ENCODE assay signal across 20 cellular contexts in the genomic region with DNA sequence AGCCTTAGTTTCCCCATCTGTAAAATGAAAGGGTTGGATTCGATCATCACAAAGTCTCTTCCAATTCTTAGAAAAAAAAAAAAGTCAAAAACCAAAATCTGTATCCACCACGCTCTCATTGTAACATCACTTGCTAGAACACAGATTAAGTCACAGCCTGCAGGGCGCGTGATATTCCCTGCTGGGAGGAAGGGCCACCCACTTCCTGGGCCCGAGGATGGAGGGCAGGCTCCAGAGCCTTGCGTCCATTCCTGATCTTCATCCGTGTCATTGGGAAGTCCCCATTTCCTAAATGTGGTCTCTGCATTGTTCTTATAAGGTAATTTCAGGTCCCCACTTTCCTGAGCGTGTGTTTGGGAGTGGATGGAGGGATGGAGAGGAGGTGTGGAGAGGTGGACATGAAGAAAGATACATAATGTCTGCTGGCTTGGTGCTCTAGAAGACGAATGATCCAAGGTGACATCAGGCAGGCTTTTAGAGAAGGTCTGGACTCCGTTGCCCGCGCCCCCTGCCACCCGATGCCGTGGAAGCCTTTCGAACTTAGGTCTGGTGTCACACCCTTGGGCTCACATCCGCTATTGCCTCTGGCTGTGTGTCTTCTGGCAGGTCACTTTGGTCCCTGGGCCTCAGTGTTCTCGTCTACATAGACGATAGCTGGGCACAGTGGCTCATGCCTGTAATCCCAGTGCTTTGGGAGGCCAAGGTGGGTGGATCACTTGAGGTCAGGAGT. TPM values are rescaled to one million over a fixed set of nuclear protein-coding genes. Genes with fewer than 3 reads are reported as not detected.
A peak's percentile ranks its signal among the peaks of the same experiment; 100 is the strongest.
DNase-seq lines count a peak whose midpoint lies in the region; ATAC-seq, FAIRE-seq and TF ChIP-seq lines count a peak whose summit lies in the region.
"Had no signal": no experiment of that assay in that cellular context is flagged by ENCODE, and none has a peak within 500 bp of the region (broad histone marks: within the 10 kb centered on the region; RNA-seq: fewer than 3 reads in every experiment).

No MANE protein-coding gene starts in this region.

- H3K79me1 ChIP-seq in neuronal stem cell (ENCODE audit: low read depth, low read length), result no peaks in the 10 kb centered on the region

- H2AK5ac ChIP-seq in neuronal stem cell (ENCODE audit: low read depth, low read length), result no peak overlapping the region

- H3K14ac ChIP-seq in neuronal stem cell (ENCODE audit: low read length), result no peak overlapping the region

- H2BK15ac ChIP-seq in neuronal stem cell (ENCODE audit: low read length), result no peak overlapping the region

- H3K4me3 Mint-ChIP-seq in GM23338, result no peak overlapping the region
- H3K4me3 Mint-ChIP-seq: CD4-positive, alpha-beta memory T cell had no signal

- no peak overlapping the region for H3K4me2 ChIP-seq in GM23338
- no peak overlapping the region for H3K4me2 ChIP-seq in neuronal stem cell (ENCODE audit: insufficient read depth, low read length, poor library complexity, severe bottlenecking)

- no peaks in the 10 kb centered on the region for H3K36me3 Mint-ChIP-seq in GM23338 (ENCODE audit: low read depth)
- H3K36me3 Mint-ChIP-seq: CD4-positive, alpha-beta memory T cell had no signal

- ATAC-seq in GM23338, result no peak
- ATAC-seq in GM21825 (IDR thresholded peaks at IDR 0.05; ENCODE audit: unreplicated experiment), result no peak
- no peak for ATAC-seq in GM21528 (IDR thresholded peaks at IDR 0.05; ENCODE audit: low FRiP score, unreplicated experiment)

- intact Hi-C loops in tibial artery (cut with DNase I; ENCODE audit: low total_unique reads), result no loop called here

- H3K23ac ChIP-seq in neuronal stem cell (ENCODE audit: low read depth, low read length, poor library complexity), result peak overlapping the region; percentile 23

- no peak overlapping the region for H3K4me3 ChIP-seq in GM23338
- H3K4me3 ChIP-seq in neuronal stem cell (ENCODE audit: low read length in 2 of 2), result no peak overlapping the region
- H3K4me3 ChIP-seq in tibial artery, result no peak overlapping the region

- no peak for FAIRE-seq in D721Med (lab: Jason Lieb, UNC)
- FAIRE-seq: A204.1, G401.6, GM12891, GM19239 had no signal

- H2AFZ ChIP-seq in GM23338 (peak overlapping the region; percentile 80; the same call in 1 of the 2 replicates), neuronal stem cell (ENCODE audit: low read length) (no peak overlapping the region)

- WGBS in neuronal stem cell (ENCODE audit: extremely low coverage in 2 of 2, insufficient read length in 2 of 2, insufficient replicate concordance in 1 of 2), 2 donors, result no CpG with 5 or more reads among the region's 18 CpGs

- H4K8ac ChIP-seq in neuronal stem cell (ENCODE audit: low read depth, low read length), result no peak overlapping the region

- no peak overlapping the region for H2BK12ac ChIP-seq in neuronal stem cell (ENCODE audit: low read length)

- H3K4ac ChIP-seq in neuronal stem cell (ENCODE audit: low read length), result no peak overlapping the region

- DNase-seq in GM23338 (ENCODE audit: low spot score) (no peak), neuronal stem cell (ENCODE audit: low spot score) (no peak), tibial artery (no peak), D721Med (ENCODE audit: insufficient read length, low spot score) (no peak), NCI-H748 (lab: John Stamatoyannopoulos, UW; ENCODE audit: unreplicated experiment) (no peak)
- DNase-seq: BE2C; CD4-positive, alpha-beta memory T cell; DMS153; DMS79 treated with DMSO at 0.1 percent for 48 hours; EL; HCEC 1CT had no signal

- H3K27me3 Mint-ChIP-seq in GM23338 (ENCODE audit: insufficient read depth, low read depth, poor library complexity), result peaks cover 3% of the 10 kb centered on the region

- no peak overlapping the region; the same call in 1 of the 2 replicates for H3K27ac Mint-ChIP-seq in GM23338
- H3K27ac Mint-ChIP-seq: CD4-positive, alpha-beta memory T cell had no signal

- H3K9me2 ChIP-seq in GM23338 (ENCODE audit: insufficient read depth), result 0 out of 2 replicates have a peak, but pooled peaks cover 6% of the 10 kb centered on the region

- no peak overlapping the region for H3K9ac ChIP-seq in neuronal stem cell (ENCODE audit: low read depth, low read length, poor library complexity)

- H3K9me3 ChIP-seq in neuronal stem cell (replicated peaks in 1 of 2; ENCODE audit: control insufficient read depth in 2 of 2, insufficient read depth in 1 of 2, low read depth in 1 of 2, low read length in 2 of 2), result peaks cover 0 to 2% of the 10 kb centered on the region in 2 donors
- H3K9me3 ChIP-seq in tibial artery, result no peaks in the 10 kb centered on the region
- H3K9me3 ChIP-seq: BE2C had no signal

- no peaks in the 10 kb centered on the region for H3K9me3 Mint-ChIP-seq in GM23338
- H3K9me3 Mint-ChIP-seq: CD4-positive, alpha-beta memory T cell had no signal

- no peak overlapping the region for H3K18ac ChIP-seq in neuronal stem cell (ENCODE audit: low read length)

- H3K36me3 ChIP-seq in GM23338 (ENCODE audit: insufficient read depth), result no peaks in the 10 kb centered on the region
- no peaks in the 10 kb centered on the region for H3K36me3 ChIP-seq in neuronal stem cell (replicated peaks in 1 of 2; ENCODE audit: control insufficient read depth in 2 of 2, insufficient read depth in 2 of 2, low read length in 2 of 2)
- H3K36me3 ChIP-seq in tibial artery, result no peaks in the 10 kb centered on the region
- H3K36me3 ChIP-seq: BE2C had no signal

- no peak overlapping the region for H2BK120ac ChIP-seq in neuronal stem cell (ENCODE audit: low read depth, low read length)

- no peak for TF ChIP-seq CTCF in GM23338 (conservative IDR thresholded peaks at IDR 0.05; ENCODE audit: low read depth in 2 of 2)
- TF ChIP-seq CTCF in tibial artery (IDR thresholded peaks at IDR 0.05), result no peak
- no peak for TF ChIP-seq CTCF in D721Med (IDR thresholded peaks at IDR 0.05; ENCODE audit: insufficient read depth, missing control alignments)

- no peaks in the 10 kb centered on the region for H3K79me2 ChIP-seq in GM23338 (replicated peaks; ENCODE audit: insufficient read depth)

- H3K27ac ChIP-seq in GM23338 (ENCODE audit: low read depth) (no peak overlapping the region), cingulate gyrus (ENCODE audit: low read depth, low read length) (peak overlapping the region; percentile 23), neuronal stem cell (replicated peaks; ENCODE audit: low read length) (no peak overlapping the region), tibial artery (peak overlapping the region; percentile 45 to 65)
- H3K27ac ChIP-seq: C4-2B, HL-60 had no signal

- no peak overlapping the region for H2BK5ac ChIP-seq in neuronal stem cell (ENCODE audit: low read length)

- no peaks in the 10 kb centered on the region for H3K27me3 ChIP-seq in GM23338 (ENCODE audit: insufficient read depth)
- no peaks in the 10 kb centered on the region for H3K27me3 ChIP-seq in neuronal stem cell (ENCODE audit: control insufficient read depth in 3 of 3, insufficient read depth in 3 of 3, low read depth in 1 of 3, low read length in 3 of 3)
- H3K27me3 ChIP-seq in tibial artery, result no peaks in the 10 kb centered on the region
- H3K27me3 ChIP-seq: BE2C had no signal

- no peaks in the 10 kb centered on the region for H4K20me1 ChIP-seq in GM23338 (replicated peaks; ENCODE audit: insufficient read depth)

- peaks cover 14% of the 10 kb centered on the region for H3K4me1 Mint-ChIP-seq in GM23338
- H3K4me1 Mint-ChIP-seq: CD4-positive, alpha-beta memory T cell had no signal

- H3K4me1 ChIP-seq in GM23338 (ENCODE audit: insufficient read depth) (peaks cover 13% of the 10 kb centered on the region), neuronal stem cell (ENCODE audit: control insufficient read depth in 2 of 2, insufficient read depth in 1 of 2, low read depth in 1 of 2, low read length in 2 of 2) (peaks cover 0 to 3% of the 10 kb centered on the region in 2 donors), tibial artery (peaks cover 0 to 21% (median 4%) of the 10 kb centered on the region in 4 donors)
- H3K4me1 ChIP-seq: BE2C had no signal

- no peaks in the 10 kb centered on the region for H3F3A ChIP-seq in GM23338 (replicated peaks; ENCODE audit: low read depth)

- H4K91ac ChIP-seq in neuronal stem cell (ENCODE audit: low read depth, low read length, poor library complexity), result peak overlapping the region; percentile 35

TF ChIP-seq in GM23338, 12 proteins besides CTCF, POLR2A, EP300 and RAD21:
- TF ChIP-seq EZH2 (IDR thresholded peaks at IDR 0.05; ENCODE audit: low read depth, unreplicated experiment), result no peak
- no peak for TF ChIP-seq NANOG (IDR thresholded peaks at IDR 0.05; ENCODE audit: borderline replicate concordance)

RNA-seq across cellular contexts. Expression of gene ATP5PO, which starts 56.1 kb away (rescaled TPM):
- total RNA-seq in GM23338 (2014; rRNA removed; shearing (Covaris generic)), result 236 and 244 TPM in 2 replicates
- polyA plus RNA-seq in GM23338 (2016; fragmentation: Nextera tagmentation; extraction: Ambion mirVana), result 437 and 522 TPM in 2 replicates
- polyA plus RNA-seq in neuronal stem cell (2013, experiment 1 of 2), result 378 TPM
- polyA plus RNA-seq in neuronal stem cell (2013, experiment 2 of 2), result 387 TPM

Comparison
In these comparisons a context has a peak if more than half of its experiments do, and no peak if none do; other contexts are left out.
1. H3K27ac ChIP-seq: peak in cingulate gyrus (single experiment) and tibial artery (2 of 2); none in GM23338 (single experiment) and neuronal stem cell (single experiment).